In genomic region chrX:11437642-11438379, GRCh38 we compare ENCODE assay signal across 1 cellular context.
TF ChIP-seq lines count a peak whose summit lies in the region.

No MANE protein-coding gene starts in this region.

TF ChIP-seq in GM12878, 131 proteins besides CTCF, POLR2A, EP300 and RAD21 (continued from another document):
- TF ChIP-seq ZBTB4 (CRISPR knock-in tag; IDR thresholded peaks at IDR 0.05) (no peak), RUNX3 (IDR thresholded peaks at IDR 0.05; ENCODE audit: low read length) (no peak), JUND (IDR thresholded peaks at IDR 0.05; ENCODE audit: low read depth, low read length) (no peak), POU2F2 (IDR thresholded peaks at IDR 0.05; ENCODE audit: borderline replicate concordance, low read depth, low read length) (no peak), SKIL (IDR thresholded peaks at IDR 0.05; ENCODE audit: low read depth, poor library complexity, severe bottlenecking) (no peak), E2F8 (IDR thresholded peaks at IDR 0.05; ENCODE audit: low read depth, partially characterized antibody) (no peak), WRNIP1 (IDR thresholded peaks at IDR 0.05; ENCODE audit: borderline replicate concordance, low read depth, low read length) (no peak), SMAD1 (IDR thresholded peaks at IDR 0.05; ENCODE audit: low read depth, partially characterized antibody) (no peak), ATF3 (IDR thresholded peaks at IDR 0.05; ENCODE audit: borderline replicate concordance, extremely low read depth, low read depth, low read length) (no peak), NKRF (conservative IDR thresholded peaks at IDR 0.05) (no peak), YBX1 (IDR thresholded peaks at IDR 0.05) (no peak), FOS (IDR thresholded peaks at IDR 0.05; ENCODE audit: borderline replicate concordance, extremely low read depth, insufficient read length) (no peak), ETV6 (conservative IDR thresholded peaks at IDR 0.05 in 1 of 2, IDR thresholded peaks at IDR 0.05 in 1 of 2; ENCODE audit: borderline replicate concordance in 1 of 2, low read depth in 1 of 2) (no peak)
